Comparison of ENCODE assay signal across 8 cellular contexts in the genomic region with DNA sequence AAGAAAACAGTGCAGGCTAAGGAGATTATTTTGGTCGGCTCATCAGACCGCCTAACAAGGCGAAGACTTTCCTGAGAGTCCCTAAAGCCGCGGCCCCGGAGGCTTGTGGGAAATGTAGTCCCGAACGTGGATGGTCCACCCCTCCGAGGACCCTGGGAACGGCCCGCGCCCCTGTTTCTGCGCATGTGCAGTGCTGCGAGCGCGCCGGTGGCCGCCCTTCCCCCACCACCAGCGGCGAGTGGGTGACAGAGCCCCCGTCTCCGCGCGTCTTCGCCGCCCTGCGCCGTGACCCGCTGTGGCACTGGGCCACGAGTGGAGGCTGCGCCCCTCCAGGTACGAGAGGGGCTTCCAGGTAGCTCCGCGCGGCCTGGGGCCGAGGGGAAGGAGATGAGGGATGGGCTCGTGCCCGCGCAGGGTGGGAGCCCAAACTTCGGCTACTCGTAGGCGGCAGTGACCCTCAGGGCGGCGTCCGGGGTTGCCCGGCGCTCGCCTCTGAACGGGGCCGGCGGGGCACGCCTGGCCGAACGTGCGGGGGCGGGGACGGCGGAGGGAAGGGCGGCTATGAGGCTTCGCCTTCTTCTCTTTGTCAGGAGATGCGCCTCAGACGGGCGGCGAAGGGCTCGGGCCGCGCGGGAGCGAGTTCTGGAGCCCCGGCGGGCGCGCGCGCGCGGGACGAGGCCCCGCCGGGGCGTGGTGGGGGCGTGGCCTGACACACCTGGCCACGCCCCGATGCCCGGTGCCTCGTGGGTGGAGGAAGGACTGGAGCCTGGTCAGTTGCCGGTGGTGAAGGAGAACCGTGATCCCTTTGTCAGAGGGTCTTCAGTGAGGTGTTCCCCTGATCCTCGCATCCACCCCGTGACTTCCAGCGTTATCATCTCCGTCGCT. TPM values are rescaled to one million over a fixed set of nuclear protein-coding genes. Genes with fewer than 3 reads are reported as not detected.
DNase-seq lines count a peak whose midpoint lies in the region; ATAC-seq and TF ChIP-seq lines count a peak whose summit lies in the region.

A gene (plus strand): TSS at position 214 of the 885 bp plus-strand sequence. CDS start 4,428 bp downstream, outside the sequence.

- peaks cover 19% of the 10 kb centered on the region for H3K36me3 Mint-ChIP-seq in chondrocyte (ENCODE audit: low read depth)

- ATAC-seq in HG03457 (IDR thresholded peaks at IDR 0.05; ENCODE audit: unreplicated experiment), result peak; percentile 70

- TF ChIP-seq CTCF in BJ (IDR thresholded peaks at IDR 0.05; ENCODE audit: insufficient read depth, low read depth, low read length) (no peak), chondrocyte (IDR thresholded peaks at IDR 0.05) (no peak)

- peaks cover 26% of the 10 kb centered on the region for H3K9me3 Mint-ChIP-seq in chondrocyte (ENCODE audit: low read depth)

- POLR2A ChIA-PET in BJ (lab: Charles Lee), result no interaction called here

- peak; percentile 37 for DNase-seq in BJ (ENCODE audit: low read depth)
- DNase-seq in GM19240 (ENCODE audit: insufficient read length, low spot score), result peak; percentile 88
- peak; percentile 93 to 97 for DNase-seq in NCI-H524 (lab: John Stamatoyannopoulos, UW)
- peak; percentile 89 to 92 for DNase-seq in activated CD4-positive, alpha-beta T cell treated with anti-CD3 and anti-CD28 coated beads for 24 hours (ENCODE audit: low read depth in 2 of 2)
- DNase-seq in chondrocyte (ENCODE audit: low spot score), result peak; percentile 97
- DNase-seq in kidney glomerular epithelial cell (lab: John Stamatoyannopoulos, UW), result peak; percentile 69
- DNase-seq in stimulated activated CD4-positive, alpha-beta T cell treated with anti-CD3 and anti-CD28 coated beads, Interleukin-15, amount 100 ng/mL, for 48 hours (ENCODE audit: low read depth in 2 of 2), result peak; percentile 91 to 94

- CTCF ChIA-PET in BJ (lab: Yijun Ruan, JAX), result no interaction called here

- peak within 1 kb of the TSS; percentile 86 for H3K27ac Mint-ChIP-seq in chondrocyte (ENCODE audit: unreplicated experiment)

- peak within 1 kb of the TSS; percentile 94 for H3K4me3 ChIP-seq in BJ (ENCODE audit: low read depth, low read length)

- peak within 1 kb of the TSS; percentile 87 for H3K4me3 Mint-ChIP-seq in chondrocyte (ENCODE audit: unreplicated experiment)

- peaks cover 4% of the 10 kb centered on the region for H3K4me1 Mint-ChIP-seq in chondrocyte (ENCODE audit: low read depth)

- H3K27me3 Mint-ChIP-seq in chondrocyte (ENCODE audit: low read depth), result no peaks in the 10 kb centered on the region

- no peaks in the 10 kb centered on the region for H3K27me3 ChIP-seq in BJ (ENCODE audit: control insufficient read depth, insufficient read depth, low read length)

- no peaks in the 10 kb centered on the region; the same call in 1 of the 2 replicates for H3K36me3 ChIP-seq in BJ (ENCODE audit: control insufficient read depth, insufficient read depth, low read length)

RNA-seq across cellular contexts. Expression of the gene that starts here (rescaled TPM):
- 3.4 and 5.7 TPM in 2 replicates for polyA plus RNA-seq in BJ (2011; rRNA removed)
- 3.7 and 5.1 TPM in 2 replicates for polyA minus RNA-seq in BJ (2011; rRNA and poly(A)+ RNA removed)
- 11.4 to 15.3 TPM (median 14.1 TPM) in 3 replicates for total RNA-seq in chondrocyte

Comparison
In these comparisons a context has a peak if more than half of its experiments do, and no peak if none do; other contexts are left out.
1. Peak in every context shown above with its lines: DNase-seq, ATAC-seq and H3K4me3 ChIP-seq.
2. DNase-seq: peak in every context shown above with its lines; median percentile 97 in chondrocyte; 95 in NCI-H524; 92 in stimulated activated CD4-positive, alpha-beta T cell treated with anti-CD3 and anti-CD28 coated beads, Interleukin-15, amount 100 ng/mL, for 48 hours; 90 in activated CD4-positive, alpha-beta T cell treated with anti-CD3 and anti-CD28 coated beads for 24 hours; 88 in GM19240; 69 in kidney glomerular epithelial cell; 37 in BJ.